Comparison of ENCODE assay signal across 24 cellular contexts in the genomic region with DNA sequence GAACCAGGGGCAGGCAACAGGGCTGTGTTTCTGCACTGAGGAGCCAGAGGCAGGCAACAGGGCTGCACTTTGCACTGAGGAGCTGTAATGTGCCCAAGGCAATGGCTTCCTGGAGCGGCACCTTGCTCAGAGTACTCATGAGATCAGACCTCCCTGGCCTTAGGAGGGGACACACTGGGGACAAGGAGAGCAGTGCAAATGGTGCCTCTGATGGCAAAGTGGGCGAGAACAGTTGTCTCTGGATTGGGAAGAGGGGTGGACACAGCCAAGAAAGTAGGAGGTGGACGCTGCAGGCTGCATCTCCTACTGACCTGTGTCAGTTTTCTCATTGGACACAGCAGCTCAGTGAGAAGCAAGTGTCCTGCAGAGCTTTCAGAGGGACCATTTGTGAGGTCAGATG.
"Had no signal": no experiment of that assay in that cellular context is flagged by ENCODE, and none has a peak within 500 bp of the region (broad histone marks: within the 10 kb centered on the region; RNA-seq: fewer than 3 reads in every experiment).

No MANE protein-coding gene starts in this region.

- ATAC-seq: foreskin keratinocyte; gastroesophageal sphincter; heart right ventricle; left cardiac atrium; left lung; natural killer cell treated with Interleukin-12 subunit alpha and Interleukin-12 subunit beta and Interleukin-15 and Interleukin-18, amount 100 ng/mL, for 72 hours; stimulated activated memory B cell treated with anti-CD40 and anti-IgM and Interleukin-4, amounts not matched to agents 10 μg/mL and 1 μg/mL and 100 μg/mL, for 72 hours had no signal

- H3K4me3 Mint-ChIP-seq: natural killer cell treated with Interleukin-12 subunit alpha and Interleukin-12 subunit beta and Interleukin-15 and Interleukin-18, amount 100 ng/mL, for 72 hours; neural crest cell; stimulated activated memory B cell treated with anti-CD40 and anti-IgM and Interleukin-4, amounts not matched to agents 10 μg/mL and 1 μg/mL and 100 μg/mL, for 72 hours; stimulated activated naive CD8-positive, alpha-beta T cell treated with anti-CD3 and anti-CD28 coated beads, Interleukin-15, Interleukin-2, amounts not matched to agents 100 ng/mL and 50 ng/mL, for 24 hours had no signal

- H3K36me3 ChIP-seq: esophagus muscularis mucosa, gastroesophageal sphincter, heart right ventricle, left lung, prostate gland, spleen, suprapubic skin, thyroid gland had no signal

- DNase-seq: caudate nucleus; cerebellar nuclear complex; dermis blood vessel endothelial cell; effector memory CD4-positive, alpha-beta T cell; foreskin keratinocyte; heart right ventricle; hippocampal formation; left cardiac atrium; mammary epithelial cell; mesendoderm; spleen; stimulated activated CD4-positive, alpha-beta T cell treated with anti-CD3 and anti-CD28 coated beads, Interleukin-4, amount 100 ng/mL, for 4 hours; thyroid gland; trophoblast cell had no signal

- H3K4me1 ChIP-seq: esophagus muscularis mucosa, foreskin keratinocyte, gastroesophageal sphincter, heart right ventricle, left lung, prostate gland, spleen, suprapubic skin, thyroid gland had no signal

- H3K9me3 ChIP-seq: esophagus muscularis mucosa, left lung, prostate gland, spleen, suprapubic skin, thyroid gland had no signal

- H3K4me3 ChIP-seq: esophagus muscularis mucosa, gastroesophageal sphincter, heart right ventricle, left lung, prostate gland, skin epidermis, spleen, suprapubic skin, thyroid gland had no signal

- H3K27ac Mint-ChIP-seq: natural killer cell treated with Interleukin-12 subunit alpha and Interleukin-12 subunit beta and Interleukin-15 and Interleukin-18, amount 100 ng/mL, for 72 hours; stimulated activated memory B cell treated with anti-CD40 and anti-IgM and Interleukin-4, amounts not matched to agents 10 μg/mL and 1 μg/mL and 100 μg/mL, for 72 hours; stimulated activated naive CD8-positive, alpha-beta T cell treated with anti-CD3 and anti-CD28 coated beads, Interleukin-15, Interleukin-2, amounts not matched to agents 100 ng/mL and 50 ng/mL, for 24 hours had no signal

- H3K27ac ChIP-seq: esophagus muscularis mucosa, foreskin keratinocyte, gastroesophageal sphincter, heart right ventricle, left lung, prostate gland, skin epidermis, spleen, suprapubic skin, thyroid gland had no signal

- H3K36me3 Mint-ChIP-seq: natural killer cell treated with Interleukin-12 subunit alpha and Interleukin-12 subunit beta and Interleukin-15 and Interleukin-18, amount 100 ng/mL, for 72 hours; stimulated activated memory B cell treated with anti-CD40 and anti-IgM and Interleukin-4, amounts not matched to agents 10 μg/mL and 1 μg/mL and 100 μg/mL, for 72 hours had no signal

- H3K9me3 Mint-ChIP-seq: natural killer cell treated with Interleukin-12 subunit alpha and Interleukin-12 subunit beta and Interleukin-15 and Interleukin-18, amount 100 ng/mL, for 72 hours; neural crest cell; stimulated activated naive CD8-positive, alpha-beta T cell treated with anti-CD3 and anti-CD28 coated beads, Interleukin-15, Interleukin-2, amounts not matched to agents 100 ng/mL and 50 ng/mL, for 24 hours had no signal

- H3K27me3 ChIP-seq: foreskin keratinocyte, thyroid gland had no signal

- H3K4me1 Mint-ChIP-seq: stimulated activated memory B cell treated with anti-CD40 and anti-IgM and Interleukin-4, amounts not matched to agents 10 μg/mL and 1 μg/mL and 100 μg/mL, for 72 hours had no signal
